Comparison of ENCODE assay signal across 7 cellular contexts in the genomic region with DNA sequence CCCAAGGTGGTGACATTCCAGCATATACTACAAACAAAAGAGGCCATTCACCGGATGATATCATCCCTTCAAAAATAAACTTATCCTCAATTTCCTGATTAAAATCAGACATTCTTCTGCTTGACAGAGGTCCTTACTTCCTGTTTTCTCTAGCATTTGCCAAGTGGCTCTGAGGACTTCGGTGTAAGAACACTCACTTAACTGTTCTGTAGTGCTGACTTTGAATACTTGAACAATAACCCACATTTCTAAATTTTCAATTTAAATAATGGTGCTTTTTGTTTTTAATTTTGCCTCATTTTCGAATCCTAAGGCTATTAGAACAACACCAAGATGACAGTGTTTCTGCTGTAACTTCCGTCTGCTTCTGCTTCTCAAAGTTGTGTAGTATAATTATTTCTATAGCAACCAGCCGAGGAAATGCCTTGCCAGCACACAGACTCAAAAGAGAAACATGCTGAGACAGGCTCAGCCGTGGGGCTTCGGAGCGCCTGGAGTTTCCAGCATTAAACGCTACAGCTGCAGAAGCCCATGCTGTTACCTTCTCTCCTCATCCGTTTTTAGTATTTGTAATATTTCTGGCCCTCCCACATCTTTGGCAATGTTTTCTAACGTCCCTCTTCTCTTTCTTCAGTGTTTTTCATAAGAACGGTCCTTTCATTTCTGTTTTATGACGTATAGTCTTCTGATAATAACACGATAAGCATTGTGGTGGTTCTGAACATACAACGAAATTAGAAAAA. TPM values are rescaled to one million over a fixed set of nuclear protein-coding genes. Genes with fewer than 3 reads are reported as not detected.
DNase-seq lines count a peak whose midpoint lies in the region; ATAC-seq and TF ChIP-seq lines count a peak whose summit lies in the region.

No MANE protein-coding gene starts in this region.

- peak in 1 of 56 donors; percentile 6 for TF ChIP-seq CTCF in dorsolateral prefrontal cortex (IDR thresholded peaks at IDR 0.05 in 54 of 56, conservative IDR thresholded peaks at IDR 0.05 in 2 of 56; ENCODE audit: low read depth in 1 of 56, partially characterized antibody in 56 of 56)
- no peak for TF ChIP-seq CTCF in lung (IDR thresholded peaks at IDR 0.05; ENCODE audit: control extremely low read depth, extremely low read depth)

- H3K4me1 ChIP-seq in lung (ENCODE audit: control insufficient read depth in 2 of 2, insufficient read depth in 2 of 2, low read length in 2 of 2), result peaks cover 0 to 2% of the 10 kb centered on the region in 2 donors

- intact Hi-C loops in dorsolateral prefrontal cortex (cut with DNase I), result no loop called here

- WGBS in lung, 2 donors, result 0% methylated on average over 15 of the region's 15 CpGs

- H3K4me3 ChIP-seq in dorsolateral prefrontal cortex (peak overlapping the region; percentile 32 to 77 (median 58)), lung (no peak overlapping the region)

- H3K9me3 ChIP-seq in lung (ENCODE audit: control insufficient read depth in 2 of 2, insufficient read depth in 1 of 2, low read length in 1 of 2), result no peaks in the 10 kb centered on the region

- H3K27ac ChIP-seq in dorsolateral prefrontal cortex (peak overlapping the region in 50 of 59 donors; percentile 1 to 82 (median 59)), lung (ENCODE audit: low read depth in 1 of 2, low read length in 1 of 2) (peak overlapping the region; percentile 68 to 94)

- no peaks in the 10 kb centered on the region for H3K36me3 ChIP-seq in lung (ENCODE audit: control insufficient read depth in 2 of 2, insufficient read depth in 2 of 2, low read length in 2 of 2)

- no peaks in the 10 kb centered on the region for H3K27me3 ChIP-seq in dorsolateral prefrontal cortex
- H3K27me3 ChIP-seq in lung (ENCODE audit: control insufficient read depth, insufficient read depth), result no peaks in the 10 kb centered on the region

- peak; percentile 78 for DNase-seq in NCI-H460 (ENCODE audit: extremely low read depth, low read depth)
- DNase-seq in activated CD4-positive, alpha-beta T cell treated with anti-CD3 and anti-CD28 coated beads, Interleukin-2, amount 50 U/mL, for 48 hours, result peak; percentile 57 to 65
- peak; percentile 4 to 72 (median 55) for DNase-seq in dorsolateral prefrontal cortex
- peak; percentile 72 for DNase-seq in lung (ENCODE audit: low spot score)
- peak; percentile 22 to 46 (median 41) for DNase-seq in stimulated activated CD4-positive, alpha-beta T cell treated with anti-CD3 and anti-CD28 coated beads, TNF-alpha, amount 100 ng/mL, for 1 hour (ENCODE audit: low read depth in 3 of 3, low spot score in 1 of 3)

- ATAC-seq in GM18858 (IDR thresholded peaks at IDR 0.05; ENCODE audit: unreplicated experiment) (peak; percentile 92), HG03025 (IDR thresholded peaks at IDR 0.05; ENCODE audit: low FRiP score, unreplicated experiment) (peak; percentile 71), lung (ENCODE audit: insufficient read depth, low FRiP score) (peak; percentile 87)

RNA-seq across cellular contexts. Expression of a gene that starts 19.5 kb away (rescaled TPM):
- 617 and 627 TPM in 2 replicates for total RNA-seq in NCI-H460 (2014; rRNA removed; shearing (Covaris generic))
- polyA plus RNA-seq in NCI-H460 (2014; cell fraction: nucleus; rRNA removed), result 490 and 549 TPM in 2 replicates
- total RNA-seq in dorsolateral prefrontal cortex (10 to 100 TPM in 111 of 120 experiments, 1 to 10 TPM in 9; 8.2 to 56.0 (median 17.2) TPM), lung (100 to 1,000 TPM; 234 to 384 TPM)
- 100 to 1,000 TPM; 437 to 477 TPM for polyA plus RNA-seq in lung

Comparison
In these comparisons a context has a peak if more than half of its experiments do, and no peak if none do; other contexts are left out.
1. RNA of a gene that starts 19.5 kb away (total RNA-seq): 617 to 627 TPM in NCI-H460 and 234 to 384 TPM in lung; 8.2 to 56.0 TPM in dorsolateral prefrontal cortex; every median in the first group is over 4 times any median in the second.
2. Peak in every context shown above with its lines, with median percentiles within 50 percentile points of each other: ATAC-seq and DNase-seq.